ENCODE assay signal across 1 cellular context in genomic region chr20:62501801-62502495, GRCh38.
TF ChIP-seq lines count a peak whose summit lies in the region.

No MANE protein-coding gene starts in this region.

TF ChIP-seq in K562, 482 proteins besides CTCF, POLR2A, EP300 and RAD21 (continued from another document):
- TF ChIP-seq YY1 (IDR thresholded peaks at IDR 0.05; ENCODE audit: borderline replicate concordance in 1 of 3, control insufficient read depth in 1 of 3, extremely low read depth in 1 of 3, insufficient read depth in 3 of 3, insufficient read length in 1 of 3, insufficient replicate concordance in 2 of 3, low read depth in 1 of 3, low read length in 2 of 3) (peak in 1 of 3 experiments; percentile 16), ZBTB40 (IDR thresholded peaks at IDR 0.05) (no peak), ZBTB40 (CRISPR knock-in tag; IDR thresholded peaks at IDR 0.05) (no peak), MNT (conservative IDR thresholded peaks at IDR 0.05) (peak in 1 of 2 experiments; percentile 52; a peak in 1 of 4 replicates)
